In genomic region chr16:13696017-13696416, GRCh38 we compare ENCODE assay signal across 27 cellular contexts.
"Had no signal": no experiment of that assay in that cellular context is flagged by ENCODE, and none has a peak within 500 bp of the region (broad histone marks: within the 10 kb centered on the region; RNA-seq: fewer than 3 reads in every experiment).

No MANE protein-coding gene starts in this region.

- H3K9me3 ChIP-seq: testis, thyroid gland, uterus, vagina had no signal

- H3K27me3 ChIP-seq: stomach, suprapubic skin, testis, thyroid gland, tibial artery, tibial nerve, transverse colon, upper lobe of left lung, upper lobe of right lung, uterus, vagina had no signal

- H3K4me1 ChIP-seq: stomach, suprapubic skin, testis, thyroid gland, tibial artery, tibial nerve, transverse colon, upper lobe of left lung, upper lobe of right lung, uterus, vagina had no signal

- H3K27ac ChIP-seq: stomach, suprapubic skin, testis, thoracic aorta, thyroid gland, tibial artery, tibial nerve, transverse colon, upper lobe of left lung, upper lobe of right lung, uterus, vagina had no signal

- H3K36me3 ChIP-seq: stomach, suprapubic skin, thoracic aorta, thyroid gland, tibial artery, tibial nerve, transverse colon, upper lobe of left lung, upper lobe of right lung, uterus, vagina had no signal

- ATAC-seq: stimulated activated effector memory CD8-positive, alpha-beta T cell treated with anti-CD3 and anti-CD28 coated beads, Interleukin-12 subunit alpha, Interleukin-12 subunit beta, amount 100 ng/mL, for 72 hours; stimulated activated memory B cell treated with anti-CD40 and anti-IgM and Interleukin-4, amounts not matched to agents 10 μg/mL and 1 μg/mL and 100 μg/mL, for 72 hours; stimulated activated naive B cell treated with anti-CD40 and anti-IgM and Interleukin-4, amounts not matched to agents 10 μg/mL and 1 μg/mL and 100 μg/mL, for 72 hours; stimulated activated naive CD8-positive, alpha-beta T cell treated with anti-CD3 and anti-CD28 coated beads, Interleukin-15, amount 100 ng/mL, for 72 hours; stimulated activated naive CD8-positive, alpha-beta T cell treated with anti-CD3 and anti-CD28 coated beads, Interleukin-15, Interleukin-2, amounts not matched to agents 100 U/mL and 50 U/mL, for 24 hours; upper lobe of right lung had no signal

- DNase-seq: stimulated activated CD4-positive, alpha-beta T cell treated with anti-CD3 and anti-CD28 coated beads, Interleukin-2, amount 100 ng/mL, for 48 hours; stimulated activated CD4-positive, alpha-beta T cell treated with anti-CD3 and anti-CD28 coated beads, Interleukin-4, amount 100 ng/mL, for 1 hour; stimulated activated CD4-positive, alpha-beta T cell treated with anti-CD3 and anti-CD28 coated beads, Interleukin-4, amount 100 ng/mL, for 24 hours; stimulated activated CD4-positive, alpha-beta T cell treated with anti-CD3 and anti-CD28 coated beads, Interleukin-4, amount 100 ng/mL, for 4 hours; stimulated activated CD8-positive, alpha-beta memory T cell treated with anti-CD3 and anti-CD28 coated beads, Interleukin-4, amount 100 ng/mL, for 48 hours; stimulated activated naive B cell treated with anti-CD40 and anti-IgM and Interleukin-4, amounts not matched to agents 10 μg/mL and 1 μg/mL and 100 μg/mL, for 72 hours; stimulated activated naive CD4-positive, alpha-beta T cell; stimulated activated naive CD4-positive, alpha-beta T cell treated with Interleukin-2 at 50 U/mL for 16 hours; stimulated activated naive CD8-positive, alpha-beta T cell treated with anti-CD3 and anti-CD28 coated beads, Interleukin-15, amount 100 ng/mL, for 72 hours; stimulated activated naive CD8-positive, alpha-beta T cell treated with anti-CD3 and anti-CD28 coated beads, Interleukin-15, Interleukin-2, amounts not matched to agents 100 U/mL and 50 U/mL, for 24 hours; stomach; substantia nigra; testis; thyroid gland; tibial artery; transverse colon; trophoblast cell; upper lobe of left lung; upper lobe of right lung; uterus had no signal

- H3K4me3 ChIP-seq: stomach, suprapubic skin, testis, thoracic aorta, thyroid gland, tibial artery, tibial nerve, transverse colon, upper lobe of left lung, upper lobe of right lung, uterus, vagina had no signal

- FAIRE-seq: urothelium cell line had no signal
